14 cellular contexts compared by ENCODE assay signal in genomic region chr19:4012092-4012974, GRCh38. TPM values are rescaled to one million over a fixed set of nuclear protein-coding genes. Genes with fewer than 3 reads are reported as not detected.
DNase-seq lines count a peak whose midpoint lies in the region; ATAC-seq, FAIRE-seq and TF ChIP-seq lines count a peak whose summit lies in the region.
"Had no signal": no experiment of that assay in that cellular context is flagged by ENCODE, and none has a peak within 500 bp of the region (broad histone marks: within the 10 kb centered on the region; RNA-seq: fewer than 3 reads in every experiment).

No MANE protein-coding gene starts in this region.

- DNase-seq in COLO668 (lab: John Stamatoyannopoulos, UW; ENCODE audit: unreplicated experiment) = peak; percentile 82
- peak; percentile 61 to 89 for DNase-seq in NCI-H2081 (lab: John Stamatoyannopoulos, UW)
- no peak for DNase-seq in K562 (ENCODE audit: extremely low read depth in 1 of 4, low spot score in 3 of 4)
- peak in 1 of 3 donors; percentile 61 for DNase-seq in mucosa of descending colon
- no peak for DNase-seq in stimulated activated CD4-positive, alpha-beta T cell treated with anti-CD3 and anti-CD28 coated beads, Interleukin-2, amount 100 ng/mL, for 24 hours
- DNase-seq in NCI-H2171 (lab: John Stamatoyannopoulos, UW) = no peak
- no peak for DNase-seq in activated CD8-positive, alpha-beta memory T cell treated with anti-CD3 and anti-CD28 coated beads, Interleukin-2, amount 50 U/mL, for 48 hours
- DNase-seq: activated CD4-positive, alpha-beta T cell treated with anti-CD3 and anti-CD28 coated beads, Interleukin-2, amount 10 ng/mL, durations not matched to agents 7 days and 5 days; NCI-H187; PC-9; stimulated activated CD4-positive, alpha-beta T cell treated with anti-CD3 and anti-CD28 coated beads, Interleukin-4, amount 100 ng/mL, for 1 hour; stimulated activated naive CD4-positive, alpha-beta T cell treated with Interleukin-2 at 50 U/mL for 16 hours had no signal

- intact Hi-C loops in K562 (cut with micrococcal nuclease) (no loop called here), mucosa of descending colon (cut with DNase I, micrococcal nuclease) (no loop called here)

- H4K20me1 ChIP-seq in K562 (replicated peaks; ENCODE audit: control insufficient read depth, insufficient read depth, low read length) = peaks cover 44% of the 10 kb centered on the region

- no peak overlapping the region for H3K27ac ChIP-seq in K562 (ENCODE audit: extremely low read depth, low read depth, low read length)
- H3K27ac ChIP-seq: PC-9 had no signal

- 84% methylated on average over 26 of the region's 27 CpGs for WGBS in K562 (ENCODE audit: insufficient coverage, low coverage, missing lambda C conversion rate)

- peaks cover 50% of the 10 kb centered on the region for H3K79me2 ChIP-seq in K562 (ENCODE audit: control insufficient read depth, insufficient read depth, low read length)

- POLR2A ChIA-PET in K562 (lab: Yijun Ruan, JAX) = interaction anchor here (0.7 kb wide), 1 partner anchor 234 kb away, joined by 3 read pairs; no protein-coding TSS in a partner anchor

- CTCF ChIA-PET in K562 (lab: Yijun Ruan, JAX; ENCODE audit: low intra/inter-chr PET ratio) = no interaction called here

- H3K9me1 ChIP-seq in K562 (ENCODE audit: control insufficient read depth, insufficient read depth, low read length) = no peaks in the 10 kb centered on the region

- H3K9me3 ChIP-seq in K562 (replicated peaks; ENCODE audit: control insufficient read depth, insufficient read depth, low read depth, low read length) = no peaks in the 10 kb centered on the region
- no peaks in the 10 kb centered on the region for H3K9me3 ChIP-seq in mucosa of descending colon

- in situ Hi-C loops in K562 (cut with MboI) = no loop called here

- TF ChIP-seq EP300 in K562 (IDR thresholded peaks at IDR 0.05; ENCODE audit: low read length) = no peak

- no peak for ATAC-seq in K562
- ATAC-seq in mucosa of descending colon = peak; percentile 24
- ATAC-seq in GM18858 (IDR thresholded peaks at IDR 0.05; ENCODE audit: unreplicated experiment) = no peak
- ATAC-seq: GM12878 had no signal

- H2AFZ ChIP-seq in K562 (ENCODE audit: low read depth, low read length) = no peak overlapping the region
- H2AFZ ChIP-seq: PC-9 had no signal

- H3K9ac ChIP-seq in K562 (ENCODE audit: insufficient read depth in 1 of 2, low read depth in 2 of 2, low read length in 2 of 2) = peak overlapping the region in 1 of 2 experiments; percentile 19; a peak in 1 of 4 replicates

- H3K4me3 ChIP-seq in K562 (no peak overlapping the region), mucosa of descending colon (no peak overlapping the region)
- H3K4me3 ChIP-seq: GM12878, PC-9 had no signal

- H3K27me3 ChIP-seq in K562 (ENCODE audit: control insufficient read depth in 2 of 2, insufficient read depth in 2 of 2, low read length in 2 of 2) = no peaks in the 10 kb centered on the region

- no TSS peak for BruUV-seq in K562 (replicated peaks; lab: Mats Ljungman, UMichigan)

- H3K4me2 ChIP-seq in K562 (ENCODE audit: insufficient read depth, low read length) = no peak overlapping the region
- H3K4me2 ChIP-seq: PC-9 had no signal

- TF ChIP-seq RAD21 in K562 (CRISPR knock-in tag; conservative IDR thresholded peaks at IDR 0.05 in 1 of 2, IDR thresholded peaks at IDR 0.05 in 1 of 2) = no peak

- FAIRE-seq in K562 (lab: Jason Lieb, UNC) = no peak
- FAIRE-seq: GM12878 had no signal

- peaks cover 59% of the 10 kb centered on the region; the same call in 1 of the 3 replicates for H3K36me3 ChIP-seq in K562 (ENCODE audit: control insufficient read depth, insufficient read depth, low read length)
- H3K36me3 ChIP-seq in mucosa of descending colon (ENCODE audit: low read depth) = peaks cover 3% of the 10 kb centered on the region

- no peak for TF ChIP-seq POLR2A in K562 (conservative IDR thresholded peaks at IDR 0.05)

- H3K4me1 ChIP-seq in K562 (replicated peaks in 1 of 2; ENCODE audit: control insufficient read depth in 2 of 2, insufficient read depth in 2 of 2, low read length in 2 of 2) (peaks cover 11 to 79% of the 10 kb centered on the region in 2 experiments; a peak in 4 of 5 replicates), mucosa of descending colon (ENCODE audit: low read depth) (peaks cover 24% of the 10 kb centered on the region)

- TF ChIP-seq CTCF in K562 (IDR thresholded peaks at IDR 0.05 in 2 of 3, conservative IDR thresholded peaks at IDR 0.05 in 1 of 3; ENCODE audit: insufficient read depth in 2 of 3, low read depth in 1 of 3, low read length in 3 of 3) (no peak), mucosa of descending colon (IDR thresholded peaks at IDR 0.05) (no peak)

RNA-seq across cellular contexts. Expression of gene PIAS4, which starts 4.8 kb away (rescaled TPM):
- 19.4 and 56.5 TPM in 2 replicates for total RNA-seq in K562 (2011; cell fraction: chromatin; rRNA removed; ENCODE audit: low replicate concordance)
- total RNA-seq in K562 (2011; cell fraction: nucleolus; rRNA removed) = 36.9 and 39.3 TPM in 2 replicates
- 20.4 and 20.9 TPM in 2 replicates for total RNA-seq in K562 (2011; cell fraction: nucleoplasm; rRNA removed)
- 21.9 and 26.4 TPM in 2 replicates for total RNA-seq in K562 (2014; rRNA removed)
- total RNA-seq in K562 (2014; rRNA removed; fragmentation: Illumina TruSeq; extraction: Trizol) = 5.3 and 7.3 TPM in 2 replicates
- 14.3 and 14.4 TPM in 2 replicates for total RNA-seq in K562 (2015; rRNA removed; fragmentation: Illumina TruSeq; extraction: Trizol)
- total RNA-seq in K562 (2021) = 24.9 and 34.9 TPM in 2 replicates
- polyA plus RNA-seq in K562 (2011; rRNA removed) = 6.7 and 7.1 TPM in 2 replicates
- polyA plus RNA-seq in K562 (2011; cell fraction: cytosol; rRNA removed) = 7.4 and 15.5 TPM in 2 replicates
- polyA plus RNA-seq in K562 (2011; cell fraction: nucleus; rRNA removed) = 11.2 and 22.2 TPM in 2 replicates
- 23.1 and 44.7 TPM in 2 replicates for polyA plus RNA-seq in K562 (2012)
- polyA plus RNA-seq in K562 (2014; fragmentation: Illumina TruSeq; extraction: Trizol) = 14.5 and 23.3 TPM in 2 replicates
- polyA plus RNA-seq in K562 (2014; fragmentation: Nextera tagmentation; extraction: Ambion mirVana) = under 1 TPM; 0.27 TPM
- polyA plus RNA-seq in K562 (2014; rRNA removed) = 14.8 and 19.9 TPM in 2 replicates
- polyA minus RNA-seq in K562 (2011; rRNA and poly(A)+ RNA removed) = 4.6 and 5.3 TPM in 2 replicates
- polyA minus RNA-seq in K562 (2011; cell fraction: cytosol; rRNA and poly(A)+ RNA removed) = 14.9 and 18.8 TPM in 2 replicates
- polyA minus RNA-seq in K562 (2011; cell fraction: nucleus; rRNA and poly(A)+ RNA removed) = 21.3 and 22.4 TPM in 2 replicates
- 10 to 100 TPM; 27.4 to 44.6 (median 29.5) TPM for total RNA-seq in mucosa of descending colon

RNA-seq across cellular contexts. Expression of gene EEF2, which starts 27.1 kb away (rescaled TPM):
- 411 and 869 TPM in 2 replicates for total RNA-seq in K562 (2011; cell fraction: chromatin; rRNA removed; ENCODE audit: low replicate concordance)
- total RNA-seq in K562 (2011; cell fraction: nucleolus; rRNA removed) = 851 and 883 TPM in 2 replicates
- 585 and 614 TPM in 2 replicates for total RNA-seq in K562 (2011; cell fraction: nucleoplasm; rRNA removed)
- total RNA-seq in K562 (2014; rRNA removed) = 1,752 and 1,953 TPM in 2 replicates
- total RNA-seq in K562 (2014; rRNA removed; fragmentation: Illumina TruSeq; extraction: Trizol) = 1,453 and 1,647 TPM in 2 replicates
- 1,387 and 1,494 TPM in 2 replicates for total RNA-seq in K562 (2015; rRNA removed; fragmentation: Illumina TruSeq; extraction: Trizol)
- 2,825 and 3,003 TPM in 2 replicates for total RNA-seq in K562 (2021)
- 1,026 and 1,305 TPM in 2 replicates for polyA plus RNA-seq in K562 (2011; rRNA removed)
- 1,502 and 1,797 TPM in 2 replicates for polyA plus RNA-seq in K562 (2011; cell fraction: cytosol; rRNA removed)
- polyA plus RNA-seq in K562 (2011; cell fraction: nucleus; rRNA removed) = 696 and 770 TPM in 2 replicates
- polyA plus RNA-seq in K562 (2012) = 3,305 and 4,013 TPM in 2 replicates
- polyA plus RNA-seq in K562 (2014; fragmentation: Illumina TruSeq; extraction: Trizol) = 1,501 and 2,376 TPM in 2 replicates
- 100 to 1,000 TPM; 372 to 422 TPM for polyA plus RNA-seq in K562 (2014; fragmentation: Nextera tagmentation; extraction: Ambion mirVana)
- polyA plus RNA-seq in K562 (2014; rRNA removed) = 1,067 and 1,158 TPM in 2 replicates
- 1,191 and 1,209 TPM in 2 replicates for polyA minus RNA-seq in K562 (2011; rRNA and poly(A)+ RNA removed)
- 1,563 and 2,307 TPM in 2 replicates for polyA minus RNA-seq in K562 (2011; cell fraction: cytosol; rRNA and poly(A)+ RNA removed)
- polyA minus RNA-seq in K562 (2011; cell fraction: nucleus; rRNA and poly(A)+ RNA removed) = 434 and 599 TPM in 2 replicates
- total RNA-seq in mucosa of descending colon = 1,000 to 10,000 TPM; 1,826 to 2,582 (median 2,012) TPM

RNA-seq across cellular contexts. Expression of gene DAPK3, which starts 41.4 kb away (rescaled TPM):
- total RNA-seq in K562 (2011; cell fraction: chromatin; rRNA removed; ENCODE audit: low replicate concordance) = 39.7 and 130 TPM in 2 replicates
- 64.5 and 77.9 TPM in 2 replicates for total RNA-seq in K562 (2011; cell fraction: nucleolus; rRNA removed)
- 43.5 and 49.6 TPM in 2 replicates for total RNA-seq in K562 (2011; cell fraction: nucleoplasm; rRNA removed)
- total RNA-seq in K562 (2014; rRNA removed) (60.1 and 62.7 TPM in 2 replicates), K562 (2014; rRNA removed; fragmentation: Illumina TruSeq; extraction: Trizol) (4.4 and 9.2 TPM in 2 replicates), K562 (2015; rRNA removed; fragmentation: Illumina TruSeq; extraction: Trizol) (25.0 and 26.2 TPM in 2 replicates), K562 (2021) (39.2 and 54.1 TPM in 2 replicates), mucosa of descending colon (100 to 1,000 TPM in 1 of 3 donors, 10 to 100 TPM in 2; 51.3 to 121 (median 56.9) TPM)
- polyA plus RNA-seq in K562 (2011; rRNA removed) (24.0 and 29.4 TPM in 2 replicates), K562 (2014; fragmentation: Illumina TruSeq; extraction: Trizol) (29.4 and 45.3 TPM in 2 replicates), K562 (2014; fragmentation: Nextera tagmentation; extraction: Ambion mirVana) (under 1 TPM; 0.14 to 0.21 TPM), K562 (2014; rRNA removed) (59.6 and 63.4 TPM in 2 replicates)
- polyA plus RNA-seq in K562 (2011; cell fraction: cytosol; rRNA removed) = 31.0 and 40.6 TPM in 2 replicates
- 67.8 and 75.4 TPM in 2 replicates for polyA plus RNA-seq in K562 (2011; cell fraction: nucleus; rRNA removed)
- 39.9 and 60.2 TPM in 2 replicates for polyA plus RNA-seq in K562 (2012)
- polyA minus RNA-seq in K562 (2011; rRNA and poly(A)+ RNA removed) = 10.9 and 17.4 TPM in 2 replicates
- polyA minus RNA-seq in K562 (2011; cell fraction: cytosol; rRNA and poly(A)+ RNA removed) = 21.4 and 25.5 TPM in 2 replicates
- 18.0 and 24.4 TPM in 2 replicates for polyA minus RNA-seq in K562 (2011; cell fraction: nucleus; rRNA and poly(A)+ RNA removed)

RNA-seq across cellular contexts. Expression of gene ZBTB7A, which starts 54.4 kb away (rescaled TPM):
- 5.4 and 20.2 TPM in 2 replicates for total RNA-seq in K562 (2011; cell fraction: chromatin; rRNA removed; ENCODE audit: low replicate concordance)
- total RNA-seq in K562 (2011; cell fraction: nucleolus; rRNA removed) = 10.5 and 12.0 TPM in 2 replicates
- total RNA-seq in K562 (2011; cell fraction: nucleoplasm; rRNA removed) = 5.3 and 7.3 TPM in 2 replicates
- total RNA-seq in K562 (2014; rRNA removed) (10.2 and 13.8 TPM in 2 replicates), K562 (2014; rRNA removed; fragmentation: Illumina TruSeq; extraction: Trizol) (1.6 and 1.8 TPM in 2 replicates), K562 (2015; rRNA removed; fragmentation: Illumina TruSeq; extraction: Trizol) (4.6 and 4.8 TPM in 2 replicates), K562 (2021) (32.7 and 34.0 TPM in 2 replicates), mucosa of descending colon (100 to 1,000 TPM; 104 to 115 (median 112) TPM)
- polyA plus RNA-seq in K562 (2011; rRNA removed) (2.0 and 2.4 TPM in 2 replicates), K562 (2014; fragmentation: Illumina TruSeq; extraction: Trizol) (6.3 and 8.3 TPM in 2 replicates), K562 (2014; fragmentation: Nextera tagmentation; extraction: Ambion mirVana) (under 1 TPM; 0.11 to 0.27 TPM), K562 (2014; rRNA removed) (10.8 and 11.6 TPM in 2 replicates)
- polyA plus RNA-seq in K562 (2011; cell fraction: cytosol; rRNA removed) = 2.8 and 11.2 TPM in 2 replicates
- 7.4 and 18.4 TPM in 2 replicates for polyA plus RNA-seq in K562 (2011; cell fraction: nucleus; rRNA removed)
- 8.9 and 10.8 TPM in 2 replicates for polyA plus RNA-seq in K562 (2012)
- 1.3 and 1.7 TPM in 2 replicates for polyA minus RNA-seq in K562 (2011; rRNA and poly(A)+ RNA removed)
- polyA minus RNA-seq in K562 (2011; cell fraction: cytosol; rRNA and poly(A)+ RNA removed) = 14.2 and 20.6 TPM in 2 replicates
- polyA minus RNA-seq in K562 (2011; cell fraction: nucleus; rRNA and poly(A)+ RNA removed) = 5.4 and 5.8 TPM in 2 replicates

Comparison
In these comparisons a context has a peak if more than half of its experiments do, and no peak if none do; other contexts are left out.
1. DNase-seq: peak in COLO668 (single experiment) and NCI-H2081 (2 of 2); none in K562 (0 of 4), stimulated activated CD4-positive, alpha-beta T cell treated with anti-CD3 and anti-CD28 coated beads, Interleukin-2, amount 100 ng/mL, for 24 hours (0 of 2), NCI-H2171 (single experiment) and activated CD8-positive, alpha-beta memory T cell treated with anti-CD3 and anti-CD28 coated beads, Interleukin-2, amount 50 U/mL, for 48 hours (single experiment).